ENCODE assay signal across 8 cellular contexts in genomic region chrX:107117993-107118321, GRCh38. TPM values are rescaled to one million over a fixed set of nuclear protein-coding genes. Genes with fewer than 3 reads are reported as not detected.
DNase-seq lines count a peak whose midpoint lies in the region; TF ChIP-seq lines count a peak whose summit lies in the region.

No MANE protein-coding gene starts in this region.

- no peaks in the 10 kb centered on the region for H3K4me1 ChIP-seq in NT2/D1 (ENCODE audit: insufficient read depth, insufficient read length)
- no peaks in the 10 kb centered on the region for H3K4me1 ChIP-seq in endodermal cell (ENCODE audit: control insufficient read depth, insufficient read depth, low read length)
- no peaks in the 10 kb centered on the region for H3K4me1 ChIP-seq in mucosa of stomach (ENCODE audit: control insufficient read depth, insufficient read depth, low read length)

- H3K9me3 ChIP-seq in NT2/D1 (ENCODE audit: insufficient read depth, low read length) (no peaks in the 10 kb centered on the region), endodermal cell (ENCODE audit: control insufficient read depth, low read length) (no peaks in the 10 kb centered on the region), mucosa of stomach (ENCODE audit: control insufficient read depth, low read length) (no peaks in the 10 kb centered on the region)

- no peaks in the 10 kb centered on the region for H3K4me1 Mint-ChIP-seq in endodermal cell

- H3K27ac ChIP-seq in endodermal cell (ENCODE audit: low read depth, low read length), result peak overlapping the region; percentile 72

- peak overlapping the region; percentile 91 for H3K4me3 Mint-ChIP-seq in endodermal cell

- H3K36me3 Mint-ChIP-seq in endodermal cell (ENCODE audit: low read depth), result peaks cover 27% of the 10 kb centered on the region

- H3K36me3 ChIP-seq in NT2/D1 (ENCODE audit: insufficient read depth, insufficient read length, low read length) (peaks cover 37% of the 10 kb centered on the region), endodermal cell (ENCODE audit: control insufficient read depth, insufficient read depth, low read length) (peaks cover 34% of the 10 kb centered on the region), mucosa of stomach (ENCODE audit: control insufficient read depth, insufficient read depth, low read length) (no peaks in the 10 kb centered on the region)

- H3K27me3 Mint-ChIP-seq in endodermal cell (ENCODE audit: insufficient read depth), result no peaks in the 10 kb centered on the region

- peak overlapping the region; percentile 90 for H3K9ac ChIP-seq in NT2/D1 (ENCODE audit: insufficient read length, low read depth)
- H3K9ac ChIP-seq in endodermal cell (ENCODE audit: extremely low read depth, low read length, poor library complexity, severe bottlenecking), result peak overlapping the region; percentile 73
- H3K9ac ChIP-seq in mucosa of stomach (ENCODE audit: low read length), result peak overlapping the region; percentile 77

- H3K4me3 ChIP-seq in NT2/D1 (ENCODE audit: insufficient read length, low read depth) (peak overlapping the region; percentile 80), endodermal cell (ENCODE audit: low read length) (peak overlapping the region; percentile 87), mucosa of stomach (ENCODE audit: low read length) (peak overlapping the region; percentile 56)

- H3K9me3 Mint-ChIP-seq in endodermal cell, result peaks cover 48% of the 10 kb centered on the region

- no peak for TF ChIP-seq CTCF in endodermal cell (conservative IDR thresholded peaks at IDR 0.05)

- peak; percentile 37 for DNase-seq in NCI-H748 (lab: John Stamatoyannopoulos, UW; ENCODE audit: unreplicated experiment)
- no peak for DNase-seq in NCI-H748 treated with DMSO at 0.1 percent for 48 hours (lab: John Stamatoyannopoulos, UW)
- no peak for DNase-seq in NT2/D1 (ENCODE audit: low read depth, low spot score)
- DNase-seq in endodermal cell, result no peak
- DNase-seq in amniotic stem cell (lab: John Stamatoyannopoulos, UW), result no peak
- no peak for DNase-seq in DMS 273 treated with DMSO at 0.1 percent for 48 hours (lab: John Stamatoyannopoulos, UW)
- DNase-seq in stimulated activated CD8-positive, alpha-beta memory T cell treated with anti-CD3 and anti-CD28 coated beads, Interleukin-4, amount 100 ng/mL, for 48 hours, result no peak

- H3K27me3 ChIP-seq in NT2/D1 (ENCODE audit: insufficient read depth, insufficient read length) (no peaks in the 10 kb centered on the region), endodermal cell (ENCODE audit: control insufficient read depth, insufficient read depth, low read length, poor library complexity, severe bottlenecking) (no peaks in the 10 kb centered on the region), mucosa of stomach (ENCODE audit: control insufficient read depth, insufficient read depth, low read length) (no peaks in the 10 kb centered on the region)

- WGBS in endodermal cell (ENCODE audit: insufficient coverage in 1 of 2, insufficient read length in 1 of 2), 2 experiments, result 0% methylated on average over 6 of the region's 8 CpGs; no CpG with 5 or more reads in 1 of the 2 experiments

- H3K27ac Mint-ChIP-seq in endodermal cell, result peak overlapping the region; percentile 97

RNA-seq across cellular contexts. Expression of gene RBM41, which starts 0.7 kb away (rescaled TPM):
- total RNA-seq in endodermal cell, result 10 to 100 TPM; 25.3 to 26.1 TPM
- polyA plus RNA-seq in endodermal cell (2013, experiment 1 of 2), result 14.6 TPM
- polyA plus RNA-seq in endodermal cell (2013, experiment 2 of 2), result 14.5 TPM
